8 cellular contexts compared by ENCODE assay signal in genomic region chr1:958823-959729, GRCh38. TPM values are rescaled to one million over a fixed set of nuclear protein-coding genes. Genes with fewer than 3 reads are reported as not detected.
DNase-seq lines count a peak whose midpoint lies in the region; ATAC-seq and TF ChIP-seq lines count a peak whose summit lies in the region.

Gene NOC2L, minus strand, starts transcription at chr1:959256. Its CDS starts 16 bp downstream, at chr1:959240.

- TF ChIP-seq CTCF in A673 (conservative IDR thresholded peaks at IDR 0.05; ENCODE audit: low read depth, low read length): no peak

- peak; percentile 61 for ATAC-seq in GM18861 (IDR thresholded peaks at IDR 0.05; ENCODE audit: unreplicated experiment)
- peak; percentile 71 for ATAC-seq in HG03135 (IDR thresholded peaks at IDR 0.05; ENCODE audit: unreplicated experiment)

- H3K27ac ChIP-seq in A673 (ENCODE audit: low read depth, low read length, poor library complexity, severe bottlenecking): peak within 1 kb of the TSS; percentile 84

- H3K36me3 ChIP-seq in A673 (ENCODE audit: insufficient read depth, low read length, poor library complexity, severe bottlenecking): peaks cover 37% of the 10 kb centered on the region

- intact Hi-C loops in A673 (cut with micrococcal nuclease; ENCODE audit: unreplicated experiment): no loop called here

- H3K9me3 ChIP-seq in A673 (ENCODE audit: low read depth, low read length, poor library complexity, severe bottlenecking): no peaks in the 10 kb centered on the region

- DNase-seq in A673 (ENCODE audit: low spot score): peak; percentile 95
- peak; percentile 76 for DNase-seq in NCI-H460 (ENCODE audit: extremely low read depth, low read depth)
- DNase-seq in activated CD4-positive, alpha-beta T cell treated with anti-CD3 and anti-CD28 coated beads for 1 hour: peak; percentile 94
- DNase-seq in cerebellar nuclear complex (lab: John Stamatoyannopoulos, UW): peak; percentile 18 to 66
- peak; percentile 72 for DNase-seq in kidney glomerular epithelial cell (lab: John Stamatoyannopoulos, UW)
- peak; percentile 94 to 99 (median 96) for DNase-seq in stimulated activated CD4-positive, alpha-beta T cell treated with anti-CD3 and anti-CD28 coated beads, Interleukin-1b, Interleukin-23, amount 100 ng/mL, for 24 hours (ENCODE audit: low read depth in 4 of 4, low spot score in 1 of 4)

- H3K4me1 ChIP-seq in A673 (ENCODE audit: insufficient read depth, low read length, poor library complexity, severe bottlenecking): peaks cover 12% of the 10 kb centered on the region

- BruUV-seq in A673 (replicated peaks; lab: Mats Ljungman, UMichigan): TSS peak; percentile 83

- no peaks in the 10 kb centered on the region for H3K27me3 ChIP-seq in A673 (replicated peaks; ENCODE audit: insufficient read depth, low read depth, low read length, poor library complexity)

- POLR2A ChIA-PET in A673 (lab: Charles Lee; ENCODE audit: low non-redundant PET): no interaction called here

- CTCF ChIA-PET in A673 (lab: Charles Lee): no interaction called here

- H3K4me3 ChIP-seq in A673 (ENCODE audit: low read depth, low read length, poor library complexity, severe bottlenecking): peak within 1 kb of the TSS; percentile 98

RNA-seq across cellular contexts. Expression of gene NOC2L, which starts in this region (rescaled TPM):
- total RNA-seq in A673 (2021): 197 and 214 TPM in 2 replicates
- total RNA-seq in NCI-H460 (2014; rRNA removed; shearing (Covaris generic)): 98.5 and 99.0 TPM in 2 replicates
- polyA plus RNA-seq in NCI-H460 (2014; cell fraction: nucleus; rRNA removed): 151 and 184 TPM in 2 replicates

Comparison
In these comparisons a context has a peak if more than half of its experiments do, and no peak if none do; other contexts are left out.
1. Peak in every context shown above with its lines: DNase-seq, ATAC-seq, H3K4me3 ChIP-seq and H3K27ac ChIP-seq.
2. DNase-seq: peak in every context shown above with its lines; median percentile 96 in stimulated activated CD4-positive, alpha-beta T cell treated with anti-CD3 and anti-CD28 coated beads, Interleukin-1b, Interleukin-23, amount 100 ng/mL, for 24 hours; 95 in A673; 94 in activated CD4-positive, alpha-beta T cell treated with anti-CD3 and anti-CD28 coated beads for 1 hour; 76 in NCI-H460; 72 in kidney glomerular epithelial cell; 42 in cerebellar nuclear complex.